Comparison of ENCODE assay signal across 8 cellular contexts in the genomic region with DNA sequence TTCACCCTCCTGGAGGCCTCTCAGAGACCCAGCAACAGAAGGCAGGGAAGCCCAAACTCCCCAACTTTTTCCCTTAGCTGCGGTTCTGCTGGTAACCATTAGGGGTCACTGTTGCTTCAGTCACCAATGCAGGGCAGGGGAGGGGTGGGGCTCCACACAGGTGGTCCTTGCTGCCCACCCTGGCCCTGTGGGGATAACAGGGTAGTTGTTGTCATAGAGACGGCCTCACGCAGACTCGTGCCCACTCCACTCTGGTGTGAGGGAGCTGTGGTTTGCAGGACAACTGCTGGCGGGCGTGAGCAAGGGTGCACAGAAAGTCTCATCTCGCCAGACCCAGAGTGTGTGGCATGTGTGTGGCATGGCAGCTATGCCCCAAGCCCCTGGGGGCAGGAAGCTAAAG. TPM values are rescaled to one million over a fixed set of nuclear protein-coding genes. Genes with fewer than 3 reads are reported as not detected.
DNase-seq lines count a peak whose midpoint lies in the region; ATAC-seq and TF ChIP-seq lines count a peak whose summit lies in the region.

No MANE protein-coding gene starts in this region.

- ATAC-seq in body of pancreas: peak; percentile 45
- peak; percentile 78 for ATAC-seq in left lung
- no peak for ATAC-seq in GM21723 (IDR thresholded peaks at IDR 0.05; ENCODE audit: unreplicated experiment)

- H3K9me3 ChIP-seq in Peyer's patch (no peaks in the 10 kb centered on the region), body of pancreas (no peaks in the 10 kb centered on the region), left lung (no peaks in the 10 kb centered on the region), transverse colon (no peaks in the 10 kb centered on the region)

- DNase-seq in Peyer's patch: peak in 2 of 3 donors; percentile 29 to 53
- DNase-seq in body of pancreas: peak in 3 of 4 donors; percentile 20 to 43 (median 42)
- peak in 1 of 2 donors; percentile 41 for DNase-seq in left lung
- no peak for DNase-seq in transverse colon
- no peak for DNase-seq in COR-L47 (lab: John Stamatoyannopoulos, UW)

- intact Hi-C loops in body of pancreas (cut with DNase I): no loop called here
- intact Hi-C loops in left lung (cut with DNase I): no loop called here
- intact Hi-C loops in transverse colon (cut with DNase I; ENCODE audit: low total_unique reads): no loop called here

- TF ChIP-seq CTCF in 22Rv1 (IDR thresholded peaks at IDR 0.05) (peak; percentile 99), GM12872 (IDR thresholded peaks at IDR 0.05; ENCODE audit: insufficient read depth, low read depth, low read length) (peak; percentile 95), Peyer's patch (IDR thresholded peaks at IDR 0.05) (peak in 5 of 6 experiments; percentile 55 to 81 (median 69)), body of pancreas (IDR thresholded peaks at IDR 0.05) (peak; percentile 78 to 91 (median 87)), left lung (IDR thresholded peaks at IDR 0.05) (peak; percentile 69 to 84), transverse colon (IDR thresholded peaks at IDR 0.05) (peak; percentile 59 to 86 (median 80))

- H3K27ac ChIP-seq in 22Rv1 (no peak overlapping the region), Peyer's patch (no peak overlapping the region), body of pancreas (no peak overlapping the region), left lung (no peak overlapping the region), transverse colon (no peak overlapping the region)

- 11 to 20% methylated on average over 3 to 7 of the region's 7 CpGs for WGBS in body of pancreas, 2 donors
- 42% methylated on average over 7 of the region's 7 CpGs; no CpG with 5 or more reads in 1 of the 2 donors for WGBS in transverse colon (ENCODE audit: low coverage in 1 of 2), 2 donors

- H3K36me3 ChIP-seq in Peyer's patch: no peaks in the 10 kb centered on the region
- no peaks in the 10 kb centered on the region for H3K36me3 ChIP-seq in body of pancreas (replicated peaks in 1 of 2; ENCODE audit: insufficient read depth in 1 of 2, low read depth in 2 of 2)
- no peaks in the 10 kb centered on the region for H3K36me3 ChIP-seq in left lung
- no peaks in the 10 kb centered on the region for H3K36me3 ChIP-seq in transverse colon

- H3K4me1 ChIP-seq in Peyer's patch (no peaks in the 10 kb centered on the region), body of pancreas (no peaks in the 10 kb centered on the region), left lung (no peaks in the 10 kb centered on the region), transverse colon (no peaks in the 10 kb centered on the region)

- TF ChIP-seq POLR2A in Peyer's patch (IDR thresholded peaks at IDR 0.05) (no peak), body of pancreas (IDR thresholded peaks at IDR 0.05) (no peak), transverse colon (IDR thresholded peaks at IDR 0.05) (no peak)

- in situ Hi-C loops in transverse colon (cut with MboI; ENCODE audit: low pct_ligation_motif_present in 1 of 4, low pct_unique_long_range_greater_than_20kb in 1 of 4, low sequenced_read_pairs in 3 of 4): no loop called here

- H3K4me3 ChIP-seq in Peyer's patch (no peak overlapping the region), body of pancreas (no peak overlapping the region), left lung (no peak overlapping the region), transverse colon (no peak overlapping the region)

- H3K27me3 ChIP-seq in Peyer's patch (peaks cover 0 to 2% of the 10 kb centered on the region in 2 donors), body of pancreas (peaks cover 0 to 4% of the 10 kb centered on the region in 2 donors), left lung (peaks cover 10 to 92% of the 10 kb centered on the region in 2 donors), transverse colon (peaks cover 75% of the 10 kb centered on the region)

- TF ChIP-seq EP300 in transverse colon (IDR thresholded peaks at IDR 0.05; ENCODE audit: low read depth): no peak

RNA-seq across cellular contexts. Expression of a gene that starts 19.9 kb away (rescaled TPM):
- total RNA-seq in Peyer's patch (not detected), body of pancreas (under 1 TPM in 1 of 2 donors, not detected in 1; under 0.01 TPM), left lung (not detected), transverse colon (not detected)

RNA-seq across cellular contexts. Expression of a gene that starts 21.7 kb away (rescaled TPM):
- total RNA-seq in Peyer's patch (under 1 TPM in 1 of 4 donors, not detected in 3; 0.57 TPM), body of pancreas (under 1 TPM in 1 of 2 donors, not detected in 1; 0.99 TPM), left lung (under 1 TPM; 0.47 to 0.97 TPM), transverse colon (1 to 10 TPM in 1 of 4 donors, under 1 TPM in 2, not detected in 1; 0.20 to 2.6 (median 0.64) TPM)

RNA-seq across cellular contexts. Expression of a gene that starts 22.3 kb away (rescaled TPM):
- total RNA-seq in Peyer's patch: 10 to 100 TPM in 1 of 4 donors, 1 to 10 TPM in 2, not detected in 1; 2.7 to 13.5 (median 6.5) TPM
- under 1 TPM in 1 of 2 donors, not detected in 1; 0.99 TPM for total RNA-seq in body of pancreas
- 1 to 10 TPM; 1.7 to 4.4 TPM for total RNA-seq in left lung
- total RNA-seq in transverse colon: 1 to 10 TPM in 3 of 4 donors, not detected in 1; 1.9 to 5.9 (median 3.4) TPM

RNA-seq across cellular contexts. Expression of a gene that starts 54.5 kb away (rescaled TPM):
- 10 to 100 TPM in 1 of 4 donors, 1 to 10 TPM in 3; 4.9 to 17.3 (median 7.0) TPM for total RNA-seq in Peyer's patch
- 1 to 10 TPM; 5.2 to 7.6 TPM for total RNA-seq in body of pancreas
- total RNA-seq in left lung: 10 to 100 TPM; 10.6 to 12.3 TPM
- total RNA-seq in transverse colon: 1 to 10 TPM; 1.8 to 5.6 (median 3.7) TPM

Comparison
In these comparisons a context has a peak if more than half of its experiments do, and no peak if none do; other contexts are left out.
1. DNase-seq: peak in Peyer's patch (2 of 3) and body of pancreas (3 of 4); none in transverse colon (single experiment) and COR-L47 (single experiment).
2. Peak in every context shown above with its lines, with median percentiles within 50 percentile points of each other: CTCF ChIP-seq.